Comparison of ENCODE assay signal across 12 cellular contexts in the genomic region with DNA sequence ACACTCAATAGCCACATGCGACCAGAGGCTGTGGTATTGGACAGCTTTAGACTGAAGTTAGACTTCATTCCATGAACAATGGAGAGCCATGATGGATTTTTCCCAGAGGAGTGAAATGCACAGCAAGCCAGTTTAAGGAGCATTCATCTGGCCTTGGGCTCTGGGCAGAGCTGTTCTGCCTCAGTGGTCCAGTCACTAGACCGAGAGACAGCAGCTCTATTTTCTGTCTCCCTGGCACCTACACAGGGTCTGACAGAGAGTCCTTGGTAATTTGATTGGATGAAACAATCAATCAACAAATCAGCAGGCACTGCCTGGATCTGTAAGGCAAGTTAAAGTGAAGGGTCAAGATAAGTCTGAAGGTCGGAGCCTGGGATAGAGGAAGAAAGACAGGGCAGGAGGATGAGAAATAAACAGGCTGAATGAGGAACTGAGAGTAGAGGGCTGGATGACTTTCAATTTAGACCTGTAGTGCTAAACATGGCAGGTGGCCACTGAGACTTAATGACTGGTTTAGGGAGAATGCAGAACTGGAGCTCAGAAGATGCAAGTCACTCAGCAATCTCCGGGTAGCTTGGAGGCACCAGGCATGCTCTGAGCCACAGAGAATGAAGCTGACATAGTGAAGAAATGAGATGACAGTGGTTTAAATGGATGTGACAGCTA.
DNase-seq lines count a peak whose midpoint lies in the region; ATAC-seq and TF ChIP-seq lines count a peak whose summit lies in the region.
"Had no signal": no experiment of that assay in that cellular context is flagged by ENCODE, and none has a peak within 500 bp of the region (broad histone marks: within the 10 kb centered on the region; RNA-seq: fewer than 3 reads in every experiment).

No MANE protein-coding gene starts in this region.

- no peaks in the 10 kb centered on the region for H3K79me2 ChIP-seq in OCI-LY7 (ENCODE audit: insufficient read depth, low read depth, low read length)

- DNase-seq in GM12865 (ENCODE audit: low read depth) (peak; percentile 91), GM20000 (ENCODE audit: low spot score) (peak; percentile 73), OCI-LY7 (ENCODE audit: low spot score) (peak; percentile 95), putamen (ENCODE audit: low spot score) (no peak), NCI-H1417 (lab: John Stamatoyannopoulos, UW) (no peak), DMS53 treated with DMSO at 0.1 percent for 48 hours (lab: John Stamatoyannopoulos, UW; ENCODE audit: unreplicated experiment) (no peak)
- no peak for DNase-seq in activated T-helper 1 cell treated with anti-CD3 and anti-CD28 coated beads, Interleukin-12 subunit alpha, Interleukin-12 subunit beta, Interleukin-2, Interleukin-4 antibody, amounts not matched to agents 30 ng/mL and 10 ng/mL and 1 ng/mL, durations not matched to agents 14 hours and 24 hours and 36 hours (ENCODE audit: low spot score)
- DNase-seq: activated naive CD8-positive, alpha-beta T cell treated with anti-CD3 and anti-CD28 coated beads, Interleukin-2, amount 10 ng/mL, durations not matched to agents 7 days and 5 days; left ventricle myocardium superior; NCI-H2171 had no signal

- no peak overlapping the region for H3K4me3 ChIP-seq in GM12865 (ENCODE audit: low read depth, low read length)
- H3K4me3 ChIP-seq in OCI-LY7 (ENCODE audit: low read depth, low read length, poor library complexity, severe bottlenecking), result peak overlapping the region; percentile 53
- H3K4me3 ChIP-seq: HAP-1 had no signal

- no peaks in the 10 kb centered on the region for H3K9me2 ChIP-seq in OCI-LY7 (ENCODE audit: insufficient read depth, low read length)

- H4K20me1 ChIP-seq in OCI-LY7 (ENCODE audit: insufficient read depth, low read length), result no peaks in the 10 kb centered on the region

- H3K36me3 Mint-ChIP-seq in activated T-helper 1 cell treated with anti-CD3 and anti-CD28 coated beads, Interleukin-12 subunit alpha, Interleukin-12 subunit beta, Interleukin-2, Interleukin-4 antibody, amounts not matched to agents 30 ng/mL and 10 ng/mL and 1 ng/mL, durations not matched to agents 14 hours and 24 hours and 36 hours (ENCODE audit: low read depth), result no peaks in the 10 kb centered on the region
- H3K36me3 Mint-ChIP-seq: activated naive CD8-positive, alpha-beta T cell treated with anti-CD3 and anti-CD28 coated beads, Interleukin-2, amount 10 ng/mL, durations not matched to agents 7 days and 5 days had no signal

- peaks cover 69% of the 10 kb centered on the region for H3K4me1 ChIP-seq in OCI-LY7 (ENCODE audit: insufficient read depth, low read length, poor library complexity, severe bottlenecking)
- H3K4me1 ChIP-seq: HAP-1 had no signal

- H3K9me3 Mint-ChIP-seq in activated T-helper 1 cell treated with anti-CD3 and anti-CD28 coated beads, Interleukin-12 subunit alpha, Interleukin-12 subunit beta, Interleukin-2, Interleukin-4 antibody, amounts not matched to agents 30 ng/mL and 10 ng/mL and 1 ng/mL, durations not matched to agents 14 hours and 24 hours and 36 hours, result no peaks in the 10 kb centered on the region
- H3K9me3 Mint-ChIP-seq: activated naive CD8-positive, alpha-beta T cell treated with anti-CD3 and anti-CD28 coated beads, Interleukin-2, amount 10 ng/mL, durations not matched to agents 7 days and 5 days had no signal

- peaks cover 16% of the 10 kb centered on the region for H3K4me1 Mint-ChIP-seq in activated T-helper 1 cell treated with anti-CD3 and anti-CD28 coated beads, Interleukin-12 subunit alpha, Interleukin-12 subunit beta, Interleukin-2, Interleukin-4 antibody, amounts not matched to agents 30 ng/mL and 10 ng/mL and 1 ng/mL, durations not matched to agents 14 hours and 24 hours and 36 hours (ENCODE audit: low read depth)

- BruUV-seq in OCI-LY7 (replicated peaks; lab: Mats Ljungman, UMichigan), result no TSS peak

- POLR2A ChIA-PET in OCI-LY7 (lab: Charles Lee), result interaction anchor here (0.6 to 3.9 kb wide), 17 partner anchors 9 to 114 kb away, joined by 3 to 17 read pairs (median 6); no protein-coding TSS in a partner anchor

- H3K27ac Mint-ChIP-seq in activated T-helper 1 cell treated with anti-CD3 and anti-CD28 coated beads, Interleukin-12 subunit alpha, Interleukin-12 subunit beta, Interleukin-2, Interleukin-4 antibody, amounts not matched to agents 30 ng/mL and 10 ng/mL and 1 ng/mL, durations not matched to agents 14 hours and 24 hours and 36 hours, result no peak overlapping the region
- H3K27ac Mint-ChIP-seq: activated naive CD8-positive, alpha-beta T cell treated with anti-CD3 and anti-CD28 coated beads, Interleukin-2, amount 10 ng/mL, durations not matched to agents 7 days and 5 days had no signal

- peak overlapping the region; percentile 71; the same call in 1 of the 2 replicates for H2AFZ ChIP-seq in OCI-LY7 (ENCODE audit: low read length)

- ATAC-seq in HG03066 (IDR thresholded peaks at IDR 0.05; ENCODE audit: low read depth, unreplicated experiment), result peak; percentile 93
- ATAC-seq: left ventricle myocardium superior had no signal

- no peaks in the 10 kb centered on the region for H3K9me3 ChIP-seq in OCI-LY7 (ENCODE audit: low read length)
- H3K9me3 ChIP-seq: HAP-1 had no signal

- peak overlapping the region; percentile 92 for H3K27ac ChIP-seq in OCI-LY7 (ENCODE audit: low read depth, low read length, poor library complexity, severe bottlenecking)

- no peak overlapping the region for H3K4me3 Mint-ChIP-seq in activated T-helper 1 cell treated with anti-CD3 and anti-CD28 coated beads, Interleukin-12 subunit alpha, Interleukin-12 subunit beta, Interleukin-2, Interleukin-4 antibody, amounts not matched to agents 30 ng/mL and 10 ng/mL and 1 ng/mL, durations not matched to agents 14 hours and 24 hours and 36 hours
- H3K4me3 Mint-ChIP-seq: activated naive CD8-positive, alpha-beta T cell treated with anti-CD3 and anti-CD28 coated beads, Interleukin-2, amount 10 ng/mL, durations not matched to agents 7 days and 5 days had no signal

- no peaks in the 10 kb centered on the region for H3K27me3 Mint-ChIP-seq in activated T-helper 1 cell treated with anti-CD3 and anti-CD28 coated beads, Interleukin-12 subunit alpha, Interleukin-12 subunit beta, Interleukin-2, Interleukin-4 antibody, amounts not matched to agents 30 ng/mL and 10 ng/mL and 1 ng/mL, durations not matched to agents 14 hours and 24 hours and 36 hours (ENCODE audit: insufficient read depth)

- intact Hi-C loops in OCI-LY7 (cut with micrococcal nuclease; ENCODE audit: unreplicated experiment), result loop anchor here (1.0 kb wide), 1 partner anchor 87 kb away; no protein-coding TSS in a partner anchor
- intact Hi-C loops in activated T-helper 1 cell treated with anti-CD3 and anti-CD28 coated beads, Interleukin-12 subunit alpha, Interleukin-12 subunit beta, Interleukin-2, Interleukin-4 antibody, amounts not matched to agents 30 ng/mL and 10 ng/mL and 1 ng/mL, durations not matched to agents 14 hours and 24 hours and 36 hours (cut with micrococcal nuclease), result no loop called here

- CTCF ChIA-PET in OCI-LY7 (lab: Charles Lee; ENCODE audit: unreplicated experiment), result interaction anchor here (1.3 kb wide), 1 partner anchor 86 kb away, joined by 4 read pairs; no protein-coding TSS in a partner anchor

- H3K4me2 ChIP-seq in OCI-LY7 (ENCODE audit: low read length), result peak overlapping the region; percentile 73

- H3K36me3 ChIP-seq in OCI-LY7 (ENCODE audit: insufficient read depth, low read length), result no peaks in the 10 kb centered on the region
- H3K36me3 ChIP-seq: HAP-1 had no signal

- no peak for TF ChIP-seq CTCF in GM12865 (IDR thresholded peaks at IDR 0.05; ENCODE audit: insufficient read depth, low read depth, low read length, missing control alignments)
- TF ChIP-seq CTCF in GM20000 (IDR thresholded peaks at IDR 0.05; ENCODE audit: extremely low read depth, missing control alignments), result no peak
- no peak for TF ChIP-seq CTCF in OCI-LY7 (conservative IDR thresholded peaks at IDR 0.05; ENCODE audit: low read length)

Comparison
In these comparisons a context has a peak if more than half of its experiments do, and no peak if none do; other contexts are left out.
1. DNase-seq: peak in GM12865 (single experiment), GM20000 (single experiment) and OCI-LY7 (single experiment); none in putamen (single experiment), NCI-H1417 (0 of 3), DMS53 treated with DMSO at 0.1 percent for 48 hours (single experiment) and activated T-helper 1 cell treated with anti-CD3 and anti-CD28 coated beads, Interleukin-12 subunit alpha, Interleukin-12 subunit beta, Interleukin-2, Interleukin-4 antibody, amounts not matched to agents 30 ng/mL and 10 ng/mL and 1 ng/mL, durations not matched to agents 14 hours and 24 hours and 36 hours (single experiment).